Comparison of ENCODE assay signal across 8 cellular contexts in the genomic region with DNA sequence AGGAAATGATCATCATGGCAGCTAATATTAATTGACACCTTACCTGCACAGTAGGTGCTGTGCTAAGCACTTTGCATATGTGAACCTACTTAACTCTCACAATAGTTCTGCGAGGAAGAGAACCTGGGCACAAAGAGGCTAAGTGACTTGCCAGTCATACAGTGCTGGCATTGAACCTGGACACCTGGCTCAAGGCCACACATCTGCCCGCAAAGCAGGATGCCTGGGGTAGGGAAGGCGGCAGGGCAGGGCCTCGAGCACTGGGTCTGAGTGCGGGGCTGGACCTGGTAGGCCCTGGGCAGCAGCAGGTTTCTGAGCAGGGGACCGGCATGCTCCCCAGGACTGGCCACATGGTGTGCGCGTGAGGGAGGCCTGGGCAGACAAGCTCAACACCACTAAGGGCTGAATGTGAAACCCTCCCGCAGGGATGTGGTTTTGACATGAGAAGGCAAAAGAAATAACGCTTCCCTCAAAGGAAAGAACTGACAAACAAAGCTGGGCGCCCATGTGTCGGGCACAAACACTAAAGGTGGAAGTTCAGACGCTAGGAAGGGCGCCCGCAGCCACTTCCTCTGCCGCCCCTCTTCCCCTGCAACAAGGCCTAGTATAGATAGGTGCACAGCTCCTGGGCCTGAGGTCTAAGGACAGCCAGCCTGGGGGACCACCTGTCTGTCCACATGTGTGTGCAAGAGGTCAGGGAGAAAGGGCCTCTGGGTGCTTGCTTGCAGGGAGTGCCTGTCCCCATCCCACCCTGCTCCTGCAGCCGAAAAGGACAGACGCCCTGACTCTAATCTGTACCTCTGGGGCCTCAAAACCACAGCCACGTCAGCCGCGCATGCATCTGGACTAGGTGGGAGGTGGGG.
DNase-seq lines count a peak whose midpoint lies in the region; ATAC-seq and TF ChIP-seq lines count a peak whose summit lies in the region.

No MANE protein-coding gene starts in this region.

- H3K36me3 ChIP-seq in parathyroid adenoma (ENCODE audit: control insufficient read depth, insufficient read depth, low read length) (no peaks in the 10 kb centered on the region), testis (ENCODE audit: low read depth, missing control alignments) (no peaks in the 10 kb centered on the region)

- no peak for TF ChIP-seq POLR2A in testis (IDR thresholded peaks at IDR 0.05)

- H3K4me3 ChIP-seq in parathyroid adenoma (ENCODE audit: low read depth, low read length) (no peak overlapping the region), testis (no peak overlapping the region)

- H3K4me2 ChIP-seq in parathyroid adenoma (ENCODE audit: low read length): no peak overlapping the region

- H3K27me3 ChIP-seq in parathyroid adenoma (ENCODE audit: control insufficient read depth, insufficient read depth, low read length) (no peaks in the 10 kb centered on the region), testis (no peaks in the 10 kb centered on the region)

- no peak overlapping the region for H2AFZ ChIP-seq in parathyroid adenoma

- H3K27ac ChIP-seq in parathyroid adenoma: peak overlapping the region; percentile 24
- H3K27ac ChIP-seq in testis: no peak overlapping the region

- ATAC-seq in GM19463 (IDR thresholded peaks at IDR 0.05; ENCODE audit: unreplicated experiment): peak; percentile 38
- no peak for ATAC-seq in GM19455 (IDR thresholded peaks at IDR 0.05; ENCODE audit: unreplicated experiment)

- H3K9me3 ChIP-seq in parathyroid adenoma (ENCODE audit: control insufficient read depth, low read length) (no peaks in the 10 kb centered on the region), testis (no peaks in the 10 kb centered on the region)

- no peak for TF ChIP-seq CTCF in parathyroid adenoma (IDR thresholded peaks at IDR 0.05)
- TF ChIP-seq CTCF in testis (IDR thresholded peaks at IDR 0.05): no peak

- H3K9ac ChIP-seq in parathyroid adenoma: no peak overlapping the region

- DNase-seq in T-helper 22 cell (ENCODE audit: low read depth): peak; percentile 80
- peak in 34 of 58 donors; percentile 17 to 74 (median 46) for DNase-seq in anterior cingulate cortex (lab: John Stamatoyannopoulos, UW)
- DNase-seq in occipital lobe (lab: John Stamatoyannopoulos, UW): no peak
- DNase-seq in SHP77 treated with DMSO at 0.1 percent for 48 hours (lab: John Stamatoyannopoulos, UW): no peak
- DNase-seq in testis: no peak

- H3K79me2 ChIP-seq in parathyroid adenoma: no peaks in the 10 kb centered on the region

- 76 to 83% methylated on average over 19 to 21 of the region's 21 CpGs for WGBS in testis, 2 donors

- H3K4me1 ChIP-seq in parathyroid adenoma (no peaks in the 10 kb centered on the region), testis (peaks cover 24% of the 10 kb centered on the region)

- intact Hi-C loops in testis (cut with DNase I; ENCODE audit: low total_unique reads): no loop called here

Comparison
In these comparisons a context has a peak if more than half of its experiments do, and no peak if none do; other contexts are left out.
1. DNase-seq: peak in T-helper 22 cell (single experiment) and anterior cingulate cortex (34 of 58); none in occipital lobe (single experiment), SHP77 treated with DMSO at 0.1 percent for 48 hours (single experiment) and testis (single experiment).